Comparison of ENCODE assay signal across 17 cellular contexts in genomic region chr3:64867204-64867603, GRCh38.
"Had no signal": no experiment of that assay in that cellular context is flagged by ENCODE, and none has a peak within 500 bp of the region (broad histone marks: within the 10 kb centered on the region; RNA-seq: fewer than 3 reads in every experiment).

No MANE protein-coding gene starts in this region.

- H3K4me3 Mint-ChIP-seq: dendritic cell treated with granulocyte-macrophage colony-stimulating factor and Interleukin-4, amounts not matched to agents 40 ng/mL and 50 ng/mL, for 4 days; naive B cell had no signal

- DNase-seq: foreskin melanocyte; head of caudate nucleus; hippocampal formation; left lung; mesenchymal stem cell; midbrain; naive B cell; ovary; stimulated activated CD4-positive, alpha-beta T cell treated with anti-CD3 and anti-CD28 coated beads, Interleukin-2, amount 100 ng/mL, for 48 hours; stimulated activated naive CD4-positive, alpha-beta T cell treated with Interleukin-2 at 50 U/mL for 16 hours; thyroid gland; upper lobe of left lung had no signal

- H3K36me3 Mint-ChIP-seq: naive B cell had no signal

- H3K4me1 ChIP-seq: thyroid gland had no signal

- ATAC-seq: left lung had no signal

- H3K27me3 Mint-ChIP-seq: dendritic cell treated with granulocyte-macrophage colony-stimulating factor and Interleukin-4, amounts not matched to agents 40 ng/mL and 50 ng/mL, for 4 days; naive B cell had no signal

- H3K4me1 Mint-ChIP-seq: naive B cell had no signal

- H3K27me3 ChIP-seq: left lung, ovary, right atrium auricular region, thyroid gland, upper lobe of left lung, vagina had no signal

- H3K27ac Mint-ChIP-seq: dendritic cell treated with granulocyte-macrophage colony-stimulating factor and Interleukin-4, amounts not matched to agents 40 ng/mL and 50 ng/mL, for 4 days had no signal

- H3K4me3 ChIP-seq: left lung, lung, ovary, right atrium auricular region, smooth muscle cell, thyroid gland, upper lobe of left lung, vagina had no signal

- H3K27ac ChIP-seq: left lung, ovary, thyroid gland, vagina had no signal

- H3K36me3 ChIP-seq: left lung, ovary, right atrium auricular region, thyroid gland, upper lobe of left lung had no signal

- H3K9me3 ChIP-seq: ovary, thyroid gland, vagina had no signal
